Comparison of ENCODE assay signal across 4 cellular contexts in the genomic region with DNA sequence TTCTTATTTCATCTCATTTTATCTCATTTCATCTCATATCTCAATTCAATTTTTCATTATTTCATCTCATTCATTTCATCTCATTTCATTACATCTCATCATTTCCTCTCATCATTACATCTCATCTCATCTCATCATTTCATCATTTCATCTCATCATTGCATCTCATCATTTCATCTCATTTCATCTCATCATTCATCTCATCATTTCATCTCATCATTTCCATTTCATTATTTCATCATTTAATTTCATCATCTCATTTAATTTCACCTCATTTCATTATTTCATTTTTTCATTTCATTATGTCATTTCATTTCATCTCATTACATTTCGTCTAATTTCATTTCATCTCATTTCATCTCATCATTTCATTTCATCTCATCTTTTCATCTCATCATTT.
A peak's percentile ranks its signal among the peaks of the same experiment; 100 is the strongest.
TF ChIP-seq lines count a peak whose summit lies in the region.
"Not testable (repeated sequence)": the region's sequence is repeated elsewhere in the genome, so short reads cannot be mapped to it uniquely, and the experiment has no call there.

No MANE protein-coding gene starts in this region.

TF ChIP-seq in HEK293, 187 proteins besides CTCF, POLR2A, EP300 and RAD21:
- peak; percentile 76 for TF ChIP-seq ATF2 (tag by site-specific recombination; IDR thresholded peaks at IDR 0.05; ENCODE audit: low read depth)

TF ChIP-seq in GM12878, 131 proteins besides CTCF, POLR2A, EP300 and RAD21:
- TF ChIP-seq, protein P1, sequence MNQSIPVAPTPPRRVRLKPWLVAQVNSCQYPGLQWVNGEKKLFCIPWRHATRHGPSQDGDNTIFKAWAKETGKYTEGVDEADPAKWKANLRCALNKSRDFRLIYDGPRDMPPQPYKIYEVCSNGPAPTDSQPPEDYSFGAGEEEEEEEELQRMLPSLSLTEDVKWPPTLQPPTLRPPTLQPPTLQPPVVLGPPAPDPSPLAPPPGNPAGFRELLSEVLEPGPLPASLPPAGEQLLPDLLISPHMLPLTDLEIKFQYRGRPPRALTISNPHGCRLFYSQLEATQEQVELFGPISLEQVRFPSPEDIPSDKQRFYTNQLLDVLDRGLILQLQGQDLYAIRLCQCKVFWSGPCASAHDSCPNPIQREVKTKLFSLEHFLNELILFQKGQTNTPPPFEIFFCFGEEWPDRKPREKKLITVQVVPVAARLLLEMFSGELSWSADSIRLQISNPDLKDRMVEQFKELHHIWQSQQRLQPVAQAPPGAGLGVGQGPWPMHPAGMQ (IDR thresholded peaks at IDR 0.05; ENCODE audit: borderline replicate concordance), result 0 out of 2 replicates have a peak, but pooled peaks have one; percentile 16
TF ChIP-seq in GM12878: peak in this region for 1; not testable (repeated sequence) for 130.

TF ChIP-seq in K562, 482 proteins besides CTCF, POLR2A, EP300 and RAD21 (continued from another document):
- TF ChIP-seq NCOA2 (IDR thresholded peaks at IDR 0.05; ENCODE audit: partially characterized antibody in 2 of 2) (peak in 1 of 2 experiments; percentile 17), ARHGAP35 (IDR thresholded peaks at IDR 0.05; ENCODE audit: partially characterized antibody) (peak; percentile 20), CEBPB (tag; IDR thresholded peaks at IDR 0.05) (peak; percentile 42), ATF3 (IDR thresholded peaks at IDR 0.05) (peak; percentile 41; the same call in 1 of the 2 replicates), CEBPG (tag; conservative IDR thresholded peaks at IDR 0.05 in 1 of 2, IDR thresholded peaks at IDR 0.05 in 1 of 2) (peak in 1 of 2 experiments; percentile 74; a peak in 2 of 4 replicates)
- not testable (repeated sequence) for TF ChIP-seq ATF3 (CRISPR knock-in tag; conservative IDR thresholded peaks at IDR 0.05); CEBPG (CRISPR knock-in tag; IDR thresholded peaks at IDR 0.05)
TF ChIP-seq in K562: peak in this region for 7; not testable (repeated sequence) for 475.

TF ChIP-seq in HepG2, 621 proteins besides CTCF, POLR2A, EP300 and RAD21:
- TF ChIP-seq LCORL (IDR thresholded peaks at IDR 0.05) (peak; percentile 19; the same call in 1 of the 2 replicates), ATF7 (IDR thresholded peaks at IDR 0.05) (peak; percentile 98), NONO (IDR thresholded peaks at IDR 0.05) (peak; percentile 41; the same call in 1 of the 2 replicates), PLRG1 (conservative IDR thresholded peaks at IDR 0.05) (peak; percentile 96), ARNT (IDR thresholded peaks at IDR 0.05) (0 out of 2 replicates have a peak, but pooled peaks have one; percentile 30), ATM (IDR thresholded peaks at IDR 0.05; ENCODE audit: borderline replicate concordance) (peak; percentile 82; the same call in 1 of the 2 replicates), NBN (conservative IDR thresholded peaks at IDR 0.05) (peak; percentile 86; the same call in 1 of the 2 replicates), SOX6 (IDR thresholded peaks at IDR 0.05) (peak; percentile 82), CREB1 (IDR thresholded peaks at IDR 0.05) (peak; percentile 69)
- not testable (repeated sequence) for TF ChIP-seq LCORL (CRISPR knock-in tag; IDR thresholded peaks at IDR 0.05); ATF7 (CRISPR knock-in tag; IDR thresholded peaks at IDR 0.05); NONO (CRISPR knock-in tag; conservative IDR thresholded peaks at IDR 0.05); SOX6 (CRISPR knock-in tag; IDR thresholded peaks at IDR 0.05); CREB1 (CRISPR knock-in tag; IDR thresholded peaks at IDR 0.05)
- TF ChIP-seq, protein P2, sequence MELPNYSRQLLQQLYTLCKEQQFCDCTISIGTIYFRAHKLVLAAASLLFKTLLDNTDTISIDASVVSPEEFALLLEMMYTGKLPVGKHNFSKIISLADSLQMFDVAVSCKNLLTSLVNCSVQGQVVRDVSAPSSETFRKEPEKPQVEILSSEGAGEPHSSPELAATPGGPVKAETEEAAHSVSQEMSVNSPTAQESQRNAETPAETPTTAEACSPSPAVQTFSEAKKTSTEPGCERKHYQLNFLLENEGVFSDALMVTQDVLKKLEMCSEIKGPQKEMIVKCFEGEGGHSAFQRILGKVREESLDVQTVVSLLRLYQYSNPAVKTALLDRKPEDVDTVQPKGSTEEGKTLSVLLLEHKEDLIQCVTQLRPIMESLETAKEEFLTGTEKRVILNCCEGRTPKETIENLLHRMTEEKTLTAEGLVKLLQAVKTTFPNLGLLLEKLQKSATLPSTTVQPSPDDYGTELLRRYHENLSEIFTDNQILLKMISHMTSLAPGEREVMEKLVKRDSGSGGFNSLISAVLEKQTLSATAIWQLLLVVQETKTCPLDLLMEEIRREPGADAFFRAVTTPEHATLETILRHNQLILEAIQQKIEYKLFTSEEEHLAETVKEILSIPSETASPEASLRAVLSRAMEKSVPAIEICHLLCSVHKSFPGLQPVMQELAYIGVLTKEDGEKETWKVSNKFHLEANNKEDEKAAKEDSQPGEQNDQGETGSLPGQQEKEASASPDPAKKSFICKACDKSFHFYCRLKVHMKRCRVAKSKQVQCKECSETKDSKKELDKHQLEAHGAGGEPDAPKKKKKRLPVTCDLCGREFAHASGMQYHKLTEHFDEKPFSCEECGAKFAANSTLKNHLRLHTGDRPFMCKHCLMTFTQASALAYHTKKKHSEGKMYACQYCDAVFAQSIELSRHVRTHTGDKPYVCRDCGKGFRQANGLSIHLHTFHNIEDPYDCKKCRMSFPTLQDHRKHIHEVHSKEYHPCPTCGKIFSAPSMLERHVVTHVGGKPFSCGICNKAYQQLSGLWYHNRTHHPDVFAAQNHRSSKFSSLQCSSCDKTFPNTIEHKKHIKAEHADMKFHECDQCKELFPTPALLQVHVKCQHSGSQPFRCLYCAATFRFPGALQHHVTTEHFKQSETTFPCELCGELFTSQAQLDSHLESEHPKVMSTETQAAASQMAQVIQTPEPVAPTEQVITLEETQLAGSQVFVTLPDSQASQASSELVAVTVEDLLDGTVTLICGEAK (IDR thresholded peaks at IDR 0.05), result peak; percentile 22; the same call in 1 of the 2 replicates
- TF ChIP-seq, protein P2 (CRISPR knock-in tag; IDR thresholded peaks at IDR 0.05), result not testable (repeated sequence)
